In genomic region chr1:109667452-109668122, GRCh38 we compare ENCODE assay signal across 8 cellular contexts. TPM values are rescaled to one million over a fixed set of nuclear protein-coding genes. Genes with fewer than 3 reads are reported as not detected.
A peak's percentile ranks its signal among the peaks of the same experiment; 100 is the strongest.
DNase-seq lines count a peak whose midpoint lies in the region; ATAC-seq, FAIRE-seq and TF ChIP-seq lines count a peak whose summit lies in the region.

Gene GSTM2, plus strand, starts transcription at chr1:109668057. Its CDS starts 59 bp downstream, at chr1:109668116.

- intact Hi-C loops in left colon (cut with DNase I, micrococcal nuclease) = no loop called here

- 0 out of 2 replicates have a peak, but pooled peaks have one; percentile 27 for TF ChIP-seq POLR2A in H54 (IDR thresholded peaks at IDR 0.05; ENCODE audit: low read depth, low read length)

- no peak for FAIRE-seq in H54 (lab: Jason Lieb, UNC)

- peak; percentile 98 for ATAC-seq in left colon

- DNase-seq in EL (peak; percentile 90), H54 (ENCODE audit: insufficient read length, low spot score) (peak; percentile 88), NCI-H1436 treated with DMSO at 0.1 percent for 48 hours (lab: John Stamatoyannopoulos, UW) (peak; percentile 45), cerebellar cortex (ENCODE audit: low spot score) (peak; percentile 70), left colon (peak; percentile 91), cortex of kidney (lab: John Stamatoyannopoulos, UW) (no peak)
- DNase-seq in activated CD4-positive, alpha-beta T cell treated with anti-CD3 and anti-CD28 coated beads for 1 hour = peak; percentile 63
- DNase-seq in stimulated activated CD4-positive, alpha-beta T cell treated with anti-CD3 and anti-CD28 coated beads, Interleukin-15, amount 100 ng/mL, for 48 hours (ENCODE audit: low read depth in 2 of 2) = peak; percentile 71 to 90

RNA-seq across cellular contexts. Expression of gene GSTM2, which starts in this region (rescaled TPM):
- total RNA-seq in left colon = 10 to 100 TPM; 22.5 to 37.8 TPM
